ENCODE assay signal across 14 cellular contexts in the genomic region with DNA sequence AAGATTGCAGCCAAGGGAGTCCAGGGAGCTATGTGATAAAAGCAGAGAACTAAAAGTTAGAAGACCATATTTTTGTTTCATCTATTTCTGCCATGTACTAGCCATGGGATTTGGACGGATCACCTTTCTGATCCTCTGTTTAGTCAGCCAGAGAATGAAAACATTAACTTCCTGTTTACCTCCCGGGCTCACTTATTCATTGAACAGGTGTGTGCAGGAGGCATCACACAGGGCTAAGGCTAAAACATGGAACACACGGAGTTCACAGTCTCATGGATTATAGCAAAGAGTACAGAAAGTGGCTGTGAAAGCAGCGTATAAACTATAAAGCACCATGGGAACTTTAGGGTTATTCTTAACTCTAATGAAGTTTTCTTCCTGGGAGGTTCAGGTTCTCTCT.
DNase-seq lines count a peak whose midpoint lies in the region; ATAC-seq and TF ChIP-seq lines count a peak whose summit lies in the region.
"Had no signal": no experiment of that assay in that cellular context is flagged by ENCODE, and none has a peak within 500 bp of the region (broad histone marks: within the 10 kb centered on the region; RNA-seq: fewer than 3 reads in every experiment).

No MANE protein-coding gene starts in this region.

- no peaks in the 10 kb centered on the region for H3K27me3 Mint-ChIP-seq in brain

- peak overlapping the region in 4 of 5 experiments; percentile 4 to 25 (median 21) for H3K27ac Mint-ChIP-seq in brain
- H3K27ac Mint-ChIP-seq: activated naive CD4-positive, alpha-beta T cell treated with anti-CD3 and anti-CD28 coated beads for 36 hours; H9; natural killer cell; T-cell had no signal

- ATAC-seq in activated CD4-positive, CD25-positive, alpha-beta regulatory T cell treated with anti-CD3 and anti-CD28 coated beads, Interleukin-2, amount 50 U/mL, for 24 hours, result no peak
- ATAC-seq: GM12878, natural killer cell, T-cell had no signal

- H3K4me3 Mint-ChIP-seq in brain, result no peak overlapping the region
- H3K4me3 Mint-ChIP-seq: activated naive CD4-positive, alpha-beta T cell treated with anti-CD3 and anti-CD28 coated beads for 36 hours; H9; natural killer cell; T-cell had no signal

- peak; percentile 40 for DNase-seq in NCI-H82 (lab: John Stamatoyannopoulos, UW)
- no peak for DNase-seq in NCI-H82 treated with DMSO at 0.1 percent for 48 hours (lab: John Stamatoyannopoulos, UW; ENCODE audit: unreplicated experiment)
- DNase-seq in NCI-H345 (lab: John Stamatoyannopoulos, UW), result peak; percentile 70
- DNase-seq in renal cortical epithelial cell (ENCODE audit: low read depth), result peak; percentile 52
- no peak for DNase-seq in activated CD4-positive, alpha-beta T cell treated with anti-CD3 and anti-CD28 coated beads, Interleukin-2, amount 50 U/mL, for 48 hours
- no peak for DNase-seq in globus pallidus (ENCODE audit: low spot score)
- DNase-seq: activated naive CD4-positive, alpha-beta T cell treated with anti-CD3 and anti-CD28 coated beads for 36 hours; effector CD4-positive, alpha-beta T cell; H9; natural killer cell; T-cell had no signal

- no peak for TF ChIP-seq CTCF in brain (conservative IDR thresholded peaks at IDR 0.05)

- peaks cover 26% of the 10 kb centered on the region for H3K36me3 Mint-ChIP-seq in brain
- H3K36me3 Mint-ChIP-seq: natural killer cell, T-cell had no signal

- peaks cover 0 to 1% (median 0%) of the 10 kb centered on the region in 5 experiments for H3K9me3 Mint-ChIP-seq in brain
- H3K9me3 Mint-ChIP-seq: activated naive CD4-positive, alpha-beta T cell treated with anti-CD3 and anti-CD28 coated beads for 36 hours; H9; natural killer cell; T-cell had no signal

- peaks cover 30% of the 10 kb centered on the region for H3K4me1 Mint-ChIP-seq in brain
- H3K4me1 Mint-ChIP-seq: natural killer cell, T-cell had no signal

Comparison
In these comparisons a context has a peak if more than half of its experiments do, and no peak if none do; other contexts are left out.
1. DNase-seq: peak in NCI-H82 (single experiment), NCI-H345 (single experiment) and renal cortical epithelial cell (single experiment); none in NCI-H82 treated with DMSO at 0.1 percent for 48 hours (single experiment), activated CD4-positive, alpha-beta T cell treated with anti-CD3 and anti-CD28 coated beads, Interleukin-2, amount 50 U/mL, for 48 hours (0 of 2) and globus pallidus (single experiment).